Comparison of ENCODE assay signal across 15 cellular contexts in the genomic region with DNA sequence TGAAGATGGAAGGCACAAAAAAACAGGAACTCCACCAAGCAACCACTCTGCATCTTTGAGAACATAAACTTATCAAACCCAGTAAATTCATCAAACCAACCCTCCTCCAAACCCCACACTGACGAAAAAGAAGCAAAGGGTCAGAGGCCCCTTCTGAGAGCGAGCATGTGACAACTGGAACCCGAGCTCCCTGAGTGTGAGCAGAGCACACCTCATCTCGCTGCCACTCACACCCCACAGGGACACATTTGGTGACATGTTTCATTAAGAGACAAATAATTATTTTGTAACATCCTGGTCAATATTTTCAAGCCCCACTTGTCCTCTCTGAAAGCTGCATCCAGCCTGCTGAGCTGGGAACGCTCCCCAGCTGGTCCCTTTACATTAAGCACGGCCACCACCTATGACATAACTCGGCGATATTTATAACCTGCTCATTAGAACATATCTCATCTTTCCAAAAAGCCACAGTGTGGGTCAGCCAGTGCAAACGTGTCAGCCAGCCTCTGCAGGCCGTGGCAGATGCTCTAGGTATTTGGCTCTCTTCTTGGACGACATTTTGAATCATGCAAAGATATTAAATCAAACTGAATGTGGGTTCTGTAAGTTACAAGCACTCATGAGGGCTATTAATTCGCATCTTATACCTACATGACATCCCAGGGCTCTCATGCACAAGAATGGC.
DNase-seq lines count a peak whose midpoint lies in the region; ATAC-seq and TF ChIP-seq lines count a peak whose summit lies in the region.
"Had no signal": no experiment of that assay in that cellular context is flagged by ENCODE, and none has a peak within 500 bp of the region (broad histone marks: within the 10 kb centered on the region; RNA-seq: fewer than 3 reads in every experiment).

No MANE protein-coding gene starts in this region.

- ATAC-seq in GM18858 (IDR thresholded peaks at IDR 0.05; ENCODE audit: unreplicated experiment) (no peak), HG03045 (IDR thresholded peaks at IDR 0.05; ENCODE audit: unreplicated experiment) (no peak)
- ATAC-seq: HCT116, PC-3 had no signal

- intact Hi-C loops in A673 (cut with micrococcal nuclease; ENCODE audit: unreplicated experiment) = loop anchor here (10.0 kb wide), 1 partner anchor 421 kb away; no protein-coding TSS in a partner anchor

- DNase-seq in A673 (ENCODE audit: low spot score) (no peak), NCI-H2107 treated with DMSO at 0.1 percent for 48 hours (lab: John Stamatoyannopoulos, UW; ENCODE audit: unreplicated experiment) (peak; percentile 55), coronary artery (ENCODE audit: low spot score) (no peak), ACHN (no peak)
- DNase-seq in activated CD4-positive, alpha-beta T cell treated with anti-CD3 and anti-CD28 coated beads for 48 hours = no peak
- DNase-seq: activated CD8-positive, alpha-beta memory T cell treated with anti-CD3 and anti-CD28 coated beads for 24 hours; Calu3; NCI-H510A; PC-3; WERI-Rb-1 had no signal

- TF ChIP-seq CTCF in A673 (conservative IDR thresholded peaks at IDR 0.05; ENCODE audit: low read depth, low read length) (no peak), coronary artery (IDR thresholded peaks at IDR 0.05) (no peak), parathyroid adenoma (IDR thresholded peaks at IDR 0.05) (no peak)

- no peak overlapping the region for H3K4me2 ChIP-seq in parathyroid adenoma (ENCODE audit: low read length)

- H3K4me1 ChIP-seq in A673 (ENCODE audit: insufficient read depth, low read length, poor library complexity, severe bottlenecking) (peaks cover 54% of the 10 kb centered on the region), parathyroid adenoma (peaks cover 34% of the 10 kb centered on the region)

- no peaks in the 10 kb centered on the region for H3K27me3 ChIP-seq in A673 (replicated peaks; ENCODE audit: insufficient read depth, low read depth, low read length, poor library complexity)
- no peaks in the 10 kb centered on the region for H3K27me3 ChIP-seq in parathyroid adenoma (ENCODE audit: control insufficient read depth, insufficient read depth, low read length)

- in situ Hi-C loops in ACHN (cut with HindIII; ENCODE audit: low pct_ligation_motif_present, low pct_unique_long_range_greater_than_20kb, low sequenced_read_pairs) = no loop called here

- H3K9me3 ChIP-seq in A673 (ENCODE audit: low read depth, low read length, poor library complexity, severe bottlenecking) (no peaks in the 10 kb centered on the region), parathyroid adenoma (ENCODE audit: control insufficient read depth, low read length) (no peaks in the 10 kb centered on the region)

- H3K79me2 ChIP-seq in parathyroid adenoma = no peaks in the 10 kb centered on the region

- peak overlapping the region; percentile 94 for H3K27ac ChIP-seq in A673 (ENCODE audit: low read depth, low read length, poor library complexity, severe bottlenecking)
- peak overlapping the region; percentile 70 for H3K27ac ChIP-seq in coronary artery
- peak overlapping the region; percentile 79 for H3K27ac ChIP-seq in parathyroid adenoma
- H3K27ac ChIP-seq: WERI-Rb-1 had no signal

- POLR2A ChIA-PET in A673 (lab: Charles Lee; ENCODE audit: low non-redundant PET) = no interaction called here

- no peak overlapping the region for H3K9ac ChIP-seq in parathyroid adenoma

- H3K4me3 ChIP-seq in A673 (ENCODE audit: low read depth, low read length, poor library complexity, severe bottlenecking) = no peak overlapping the region
- no peak overlapping the region for H3K4me3 ChIP-seq in coronary artery
- no peak overlapping the region for H3K4me3 ChIP-seq in parathyroid adenoma (ENCODE audit: low read depth, low read length)
- H3K4me3 ChIP-seq: skin epidermis had no signal

- H3K36me3 ChIP-seq in A673 (ENCODE audit: insufficient read depth, low read length, poor library complexity, severe bottlenecking) (no peaks in the 10 kb centered on the region), parathyroid adenoma (ENCODE audit: control insufficient read depth, insufficient read depth, low read length) (no peaks in the 10 kb centered on the region)

- peak overlapping the region; percentile 65 for H2AFZ ChIP-seq in parathyroid adenoma

- no TSS peak for BruUV-seq in A673 (replicated peaks; lab: Mats Ljungman, UMichigan)

- CTCF ChIA-PET in A673 (lab: Charles Lee) = interaction anchor here (1.0 to 1.7 kb wide), 2 partner anchors 393 to 395 kb away, joined by 3 to 6 read pairs; no protein-coding TSS in a partner anchor
